In the genomic region with DNA sequence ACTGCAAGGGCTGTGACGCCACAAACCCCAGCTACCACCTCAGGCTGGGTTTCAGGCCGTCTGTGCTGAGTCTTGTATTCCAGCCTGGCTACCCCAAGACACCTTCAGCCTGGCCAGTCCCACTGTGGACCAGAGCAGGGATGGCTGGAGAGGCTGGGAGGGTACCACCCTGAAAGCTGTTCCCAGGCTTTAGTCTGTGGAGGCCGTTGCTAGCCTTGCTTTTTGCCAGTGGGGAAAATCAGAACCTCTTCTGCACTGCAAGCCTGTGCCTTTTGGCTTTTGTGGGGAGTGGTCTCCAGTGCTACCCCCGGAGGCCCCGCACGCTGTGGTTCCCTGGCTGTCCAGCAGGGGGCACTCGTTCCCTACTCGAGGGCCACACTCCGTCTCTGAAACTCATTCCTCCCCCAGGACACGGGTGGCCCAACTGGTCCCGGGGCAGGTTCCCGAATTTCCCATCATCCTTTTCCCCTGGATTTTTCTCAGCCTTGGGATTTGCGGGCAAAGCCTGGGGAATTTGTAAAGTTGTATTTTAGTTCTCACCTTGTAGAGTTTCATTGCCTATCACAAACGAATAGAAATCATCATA, we compare ENCODE assay signal across 8 cellular contexts.
DNase-seq lines count a peak whose midpoint lies in the region; ATAC-seq and TF ChIP-seq lines count a peak whose summit lies in the region.

No MANE protein-coding gene starts in this region.

- ATAC-seq in HG02623 (IDR thresholded peaks at IDR 0.05; ENCODE audit: unreplicated experiment): no peak

- H3K27ac ChIP-seq in AG04450 (ENCODE audit: low read depth, low read length): peak overlapping the region; percentile 31

- H3K4me3 ChIP-seq in AG04450 (ENCODE audit: low read depth, low read length): no peak overlapping the region
- no peak overlapping the region for H3K4me3 ChIP-seq in fibroblast of the aortic adventitia (ENCODE audit: low read depth, low read length)

- no peak for DNase-seq in AG04450 (ENCODE audit: low read depth, low spot score)
- DNase-seq in GM20000 (ENCODE audit: low spot score): peak; percentile 61
- peak; percentile 8 for DNase-seq in activated CD4-positive, alpha-beta T cell treated with anti-CD3 and anti-CD28 coated beads, Interleukin-2, amount 50 U/mL, for 1 hour
- no peak for DNase-seq in fibroblast of the aortic adventitia (ENCODE audit: low read depth)
- peak; percentile 86 for DNase-seq in retina
- DNase-seq in dedifferentiated amniotic fluid mesenchymal stem cell (ENCODE audit: extremely low spot score): no peak
- DNase-seq in SHP77 (lab: John Stamatoyannopoulos, UW): no peak

- POLR2A ChIA-PET in AG04450 (lab: Yijun Ruan, JAX): no interaction called here

- H3K9me3 ChIP-seq in AG04450 (ENCODE audit: control insufficient read depth, insufficient read depth, low read length): no peaks in the 10 kb centered on the region

- H3K27me3 ChIP-seq in AG04450 (ENCODE audit: control insufficient read depth, insufficient read depth, low read length): no peaks in the 10 kb centered on the region

- CTCF ChIA-PET in AG04450 (lab: Charles Lee): interaction anchor here (0.5 to 2.5 kb wide), 25 partner anchors 8 to 423 kb away, joined by 3 to 14 read pairs (median 3); no protein-coding TSS in a partner anchor

- TF ChIP-seq CTCF in AG04450 (IDR thresholded peaks at IDR 0.05; ENCODE audit: low read depth, low read length) (peak; percentile 90), GM20000 (IDR thresholded peaks at IDR 0.05; ENCODE audit: extremely low read depth, missing control alignments) (peak; percentile 60), fibroblast of the aortic adventitia (IDR thresholded peaks at IDR 0.05; ENCODE audit: insufficient read depth, low read length) (peak; percentile 94)

Comparison
In these comparisons a context has a peak if more than half of its experiments do, and no peak if none do; other contexts are left out.
1. DNase-seq: peak in GM20000 (single experiment), activated CD4-positive, alpha-beta T cell treated with anti-CD3 and anti-CD28 coated beads, Interleukin-2, amount 50 U/mL, for 1 hour (single experiment) and retina (single experiment); none in AG04450 (single experiment), fibroblast of the aortic adventitia (single experiment), dedifferentiated amniotic fluid mesenchymal stem cell (single experiment) and SHP77 (0 of 2).
2. Peak in every context shown above with its lines, with median percentiles within 50 percentile points of each other: CTCF ChIP-seq.